ENCODE assay signal across 7 cellular contexts in genomic region chr6:60813897-60814596, GRCh38.
DNase-seq lines count a peak whose midpoint lies in the region; TF ChIP-seq lines count a peak whose summit lies in the region.
"Not testable (repeated sequence)": the region's sequence is repeated elsewhere in the genome, so short reads cannot be mapped to it uniquely, and the experiment has no call there.

No MANE protein-coding gene starts in this region.

- H4K20me1 ChIP-seq in neural progenitor cell (ENCODE audit: low read depth) = not testable (repeated sequence)

- H3K4me3 Mint-ChIP-seq in neural progenitor cell = not testable (repeated sequence)

- H3K4me3 ChIP-seq in SJCRH30, neural progenitor cell: not testable (repeated sequence)

- peak overlapping the region; percentile 50 for H3K27ac Mint-ChIP-seq in neural progenitor cell

- not testable (repeated sequence) for H3K36me3 ChIP-seq in SJCRH30, neural progenitor cell

- intact Hi-C loops in head of caudate nucleus (cut with DNase I) = not testable (repeated sequence)

- H3K27me3 ChIP-seq in SJCRH30, neural progenitor cell: not testable (repeated sequence)

- H2AFZ ChIP-seq in neural progenitor cell (replicated peaks) = not testable (repeated sequence)

- H3K27ac ChIP-seq in SJCRH30, neural progenitor cell: not testable (repeated sequence)

- H3K4me1 ChIP-seq in SJCRH30, neural progenitor cell: not testable (repeated sequence)

- TF ChIP-seq CTCF in neural progenitor cell (IDR thresholded peaks at IDR 0.05) = not testable (repeated sequence)

- not testable (repeated sequence) for H3K79me2 ChIP-seq in neural progenitor cell (ENCODE audit: low read depth)

- not testable (repeated sequence) for H3K9me3 Mint-ChIP-seq in neural progenitor cell

- not testable (repeated sequence) for H3K4me1 Mint-ChIP-seq in neural progenitor cell

- not testable (repeated sequence) for H3K9me3 ChIP-seq in SJCRH30 (replicated peaks); neural progenitor cell (ENCODE audit: low read depth)

- DNase-seq in D341Med (ENCODE audit: low spot score) (peak; percentile 17), NCI-H2171 treated with DMSO at 0.1 percent for 48 hours (lab: John Stamatoyannopoulos, UW) (peak; percentile 2), NCI-H82 (lab: John Stamatoyannopoulos, UW) (peak; percentile 83), SJCRH30 (peak; percentile 12 to 39), head of caudate nucleus (peak in 31 of 42 donors; percentile 5 to 63 (median 39)), neural progenitor cell (ENCODE audit: low spot score) (peak; percentile 17), retina (peak; percentile 3)

- not testable (repeated sequence) for H3K27me3 Mint-ChIP-seq in neural progenitor cell (ENCODE audit: insufficient read depth, low read depth)

- H3F3A ChIP-seq in neural progenitor cell (ENCODE audit: low read depth) = not testable (repeated sequence)

- not testable (repeated sequence) for H3K4me2 ChIP-seq in neural progenitor cell

- H3K9ac ChIP-seq in neural progenitor cell = not testable (repeated sequence)

- not testable (repeated sequence) for H3K36me3 Mint-ChIP-seq in neural progenitor cell

Comparison
In these comparisons a context has a peak if more than half of its experiments do, and no peak if none do; other contexts are left out.
1. DNase-seq: peak in every context shown above with its lines; median percentile 83 in NCI-H82; 39 in head of caudate nucleus; 26 in SJCRH30; 17 in D341Med; 17 in neural progenitor cell; 3 in retina; 2 in NCI-H2171 treated with DMSO at 0.1 percent for 48 hours.